In the genomic region with DNA sequence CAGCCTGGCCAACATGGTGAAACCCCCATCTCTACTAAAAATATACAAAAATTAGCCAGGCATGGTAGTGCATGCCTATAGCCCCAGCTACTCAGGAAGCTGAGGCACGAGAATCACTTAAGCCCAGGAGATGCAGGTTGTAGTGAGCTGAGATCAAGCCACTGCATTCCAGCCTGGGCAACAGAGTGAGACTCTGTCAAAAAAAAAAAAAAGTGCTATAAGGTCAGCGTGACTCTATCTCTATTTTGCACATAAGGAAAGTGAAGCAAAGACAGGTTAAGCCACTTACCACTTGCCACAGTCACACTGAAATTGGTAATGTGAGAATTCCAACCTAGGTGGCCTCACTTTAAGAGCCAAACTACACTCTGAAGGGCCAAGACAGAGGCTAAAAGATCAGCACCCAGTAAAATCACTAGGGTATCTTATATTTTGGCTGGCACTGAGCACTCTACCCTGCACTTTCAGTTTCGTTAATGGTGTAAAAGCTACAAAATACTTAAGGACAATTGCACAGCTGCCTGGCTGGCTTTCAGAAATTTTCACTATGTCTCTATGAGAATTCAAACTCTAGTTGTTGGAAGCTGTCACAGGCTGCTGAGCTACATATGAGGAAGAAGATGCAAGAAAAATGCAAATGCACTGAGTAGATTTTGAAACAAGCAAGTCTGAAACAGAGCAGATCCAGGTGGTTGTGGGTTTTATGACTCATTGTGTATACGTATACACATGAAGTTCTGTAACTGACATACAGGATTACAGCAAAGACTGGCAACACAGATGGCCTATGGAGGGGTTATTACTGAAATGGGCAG, we compare ENCODE assay signal across 8 cellular contexts. TPM values are rescaled to one million over a fixed set of nuclear protein-coding genes. Genes with fewer than 3 reads are reported as not detected.
DNase-seq lines count a peak whose midpoint lies in the region; ATAC-seq and TF ChIP-seq lines count a peak whose summit lies in the region.

No MANE protein-coding gene starts in this region.

- H3K4me1 ChIP-seq in fibroblast of lung (ENCODE audit: control insufficient read depth, extremely low read depth, insufficient read depth, low read length) (peaks cover 12% of the 10 kb centered on the region), esophagus muscularis mucosa (peaks cover 0 to 23% (median 9%) of the 10 kb centered on the region in 4 donors)

- H3K9me3 ChIP-seq in fibroblast of lung (ENCODE audit: control insufficient read depth, insufficient read depth, low read depth, low read length) (no peaks in the 10 kb centered on the region), esophagus muscularis mucosa (no peaks in the 10 kb centered on the region)

- no peaks in the 10 kb centered on the region for H3K79me2 ChIP-seq in fibroblast of lung (ENCODE audit: control insufficient read depth, insufficient read depth, low read length)

- WGBS in esophagus muscularis mucosa = 51% methylated on average over 4 of the region's 4 CpGs

- TF ChIP-seq EP300 in esophagus muscularis mucosa (IDR thresholded peaks at IDR 0.05) = no peak

- TF ChIP-seq CTCF in fibroblast of lung (conservative IDR thresholded peaks at IDR 0.05 in 1 of 2, IDR thresholded peaks at IDR 0.05 in 1 of 2; ENCODE audit: low read depth in 1 of 2, low read length in 2 of 2) = no peak
- TF ChIP-seq CTCF in esophagus muscularis mucosa (IDR thresholded peaks at IDR 0.05) = no peak

- no peak overlapping the region for H3K9ac ChIP-seq in fibroblast of lung (ENCODE audit: insufficient read depth, low read length)

- H3K27ac ChIP-seq in fibroblast of lung (ENCODE audit: insufficient read depth, low read length) (no peak overlapping the region), esophagus muscularis mucosa (replicated peaks in 1 of 4) (peak overlapping the region in 1 of 4 donors; percentile 11)

- DNase-seq in EL = peak; percentile 40
- peak; percentile 88 to 90 for DNase-seq in fibroblast of lung (ENCODE audit: low read depth in 2 of 2)
- DNase-seq in esophagus muscularis mucosa (ENCODE audit: extremely low spot score) = no peak
- no peak for DNase-seq in cerebellar nuclear complex (lab: John Stamatoyannopoulos, UW)

- peak overlapping the region; percentile 72 for H3K4me3 Mint-ChIP-seq in T-helper 1 cell treated with Interleukin-12 subunit alpha and Interleukin-12 subunit beta and Interleukin-4 antibody, amounts not matched to agents 30 μg/mL and 1 μg/mL, for 36 hours
- H3K4me3 Mint-ChIP-seq in stimulated activated memory B cell treated with anti-CD40 and anti-IgM and Interleukin-4, amounts not matched to agents 10 μg/mL and 1 μg/mL and 100 μg/mL, for 72 hours = peak overlapping the region; percentile 8

- H3K36me3 Mint-ChIP-seq in T-helper 1 cell treated with Interleukin-12 subunit alpha and Interleukin-12 subunit beta and Interleukin-4 antibody, amounts not matched to agents 30 μg/mL and 1 μg/mL, for 36 hours (ENCODE audit: low read depth) = peaks cover 4% of the 10 kb centered on the region
- no peaks in the 10 kb centered on the region for H3K36me3 Mint-ChIP-seq in stimulated activated memory B cell treated with anti-CD40 and anti-IgM and Interleukin-4, amounts not matched to agents 10 μg/mL and 1 μg/mL and 100 μg/mL, for 72 hours

- H3K4me1 Mint-ChIP-seq in T-helper 1 cell treated with Interleukin-12 subunit alpha and Interleukin-12 subunit beta and Interleukin-4 antibody, amounts not matched to agents 30 μg/mL and 1 μg/mL, for 36 hours (ENCODE audit: low read depth) = peaks cover 38% of the 10 kb centered on the region
- H3K4me1 Mint-ChIP-seq in stimulated activated memory B cell treated with anti-CD40 and anti-IgM and Interleukin-4, amounts not matched to agents 10 μg/mL and 1 μg/mL and 100 μg/mL, for 72 hours = peaks cover 39% of the 10 kb centered on the region

- H3K4me3 ChIP-seq in fibroblast of lung (replicated peaks in 1 of 4; ENCODE audit: control extremely low read depth in 1 of 4, insufficient read depth in 1 of 4, low read depth in 3 of 4, low read length in 4 of 4) = peak overlapping the region; percentile 5 to 25 (median 16)
- H3K4me3 ChIP-seq in esophagus muscularis mucosa = no peak overlapping the region

- peak overlapping the region; percentile 83 for H3K4me2 ChIP-seq in fibroblast of lung (ENCODE audit: extremely low read depth, insufficient read depth, low read length)

- H3K27me3 Mint-ChIP-seq in T-helper 1 cell treated with Interleukin-12 subunit alpha and Interleukin-12 subunit beta and Interleukin-4 antibody, amounts not matched to agents 30 μg/mL and 1 μg/mL, for 36 hours (ENCODE audit: low read depth) = no peaks in the 10 kb centered on the region
- H3K27me3 Mint-ChIP-seq in stimulated activated memory B cell treated with anti-CD40 and anti-IgM and Interleukin-4, amounts not matched to agents 10 μg/mL and 1 μg/mL and 100 μg/mL, for 72 hours = no peaks in the 10 kb centered on the region

- no peak overlapping the region for H2AFZ ChIP-seq in fibroblast of lung (ENCODE audit: low read length)

- H3K36me3 ChIP-seq in fibroblast of lung (ENCODE audit: control insufficient read depth, insufficient read depth, low read length) (no peaks in the 10 kb centered on the region), esophagus muscularis mucosa (no peaks in the 10 kb centered on the region)

- no peak for TF ChIP-seq POLR2A in esophagus muscularis mucosa (IDR thresholded peaks at IDR 0.05; ENCODE audit: low read depth)

- ATAC-seq in GM19463 (IDR thresholded peaks at IDR 0.05; ENCODE audit: unreplicated experiment) = peak; percentile 90
- ATAC-seq in HG03469 (IDR thresholded peaks at IDR 0.05; ENCODE audit: unreplicated experiment) = peak; percentile 96
- peak; percentile 97 for ATAC-seq in stimulated activated memory B cell treated with anti-CD40 and anti-IgM and Interleukin-4, amounts not matched to agents 10 μg/mL and 1 μg/mL and 100 μg/mL, for 72 hours

- H3K9me3 Mint-ChIP-seq in T-helper 1 cell treated with Interleukin-12 subunit alpha and Interleukin-12 subunit beta and Interleukin-4 antibody, amounts not matched to agents 30 μg/mL and 1 μg/mL, for 36 hours = no peaks in the 10 kb centered on the region
- no peaks in the 10 kb centered on the region for H3K9me3 Mint-ChIP-seq in stimulated activated memory B cell treated with anti-CD40 and anti-IgM and Interleukin-4, amounts not matched to agents 10 μg/mL and 1 μg/mL and 100 μg/mL, for 72 hours

- H4K20me1 ChIP-seq in fibroblast of lung (ENCODE audit: control insufficient read depth, extremely low read depth, insufficient read depth, low read length) = no peaks in the 10 kb centered on the region

- H3K27me3 ChIP-seq in fibroblast of lung (ENCODE audit: control insufficient read depth, insufficient read depth, low read length) (no peaks in the 10 kb centered on the region), esophagus muscularis mucosa (no peaks in the 10 kb centered on the region)

- intact Hi-C loops in esophagus muscularis mucosa (cut with DNase I) = no loop called here

- peak overlapping the region; percentile 92 for H3K27ac Mint-ChIP-seq in T-helper 1 cell treated with Interleukin-12 subunit alpha and Interleukin-12 subunit beta and Interleukin-4 antibody, amounts not matched to agents 30 μg/mL and 1 μg/mL, for 36 hours
- peak overlapping the region; percentile 81 for H3K27ac Mint-ChIP-seq in stimulated activated memory B cell treated with anti-CD40 and anti-IgM and Interleukin-4, amounts not matched to agents 10 μg/mL and 1 μg/mL and 100 μg/mL, for 72 hours

RNA-seq across cellular contexts. Expression of gene TRANK1, which starts 32.7 kb away (rescaled TPM):
- 20.3 and 28.6 TPM in 2 replicates for total RNA-seq in fibroblast of lung
- polyA plus RNA-seq in fibroblast of lung = 6.7 and 9.1 TPM in 2 replicates
- polyA plus RNA-seq in fibroblast of lung (2012) = 3.9 and 9.7 TPM in 2 replicates
- polyA minus RNA-seq in fibroblast of lung (ENCODE audit: low replicate concordance) = 23.7 and 41.1 TPM in 2 replicates
- total RNA-seq in esophagus muscularis mucosa = 1 to 10 TPM; 7.3 to 9.6 (median 8.2) TPM

Comparison
In these comparisons a context has a peak if more than half of its experiments do, and no peak if none do; other contexts are left out.
1. DNase-seq: peak in EL (single experiment) and fibroblast of lung (2 of 2); none in esophagus muscularis mucosa (single experiment) and cerebellar nuclear complex (0 of 2).
2. H3K4me3 ChIP-seq: peak in fibroblast of lung (4 of 4); none in esophagus muscularis mucosa (0 of 4).
3. Peak in every context shown above with its lines, with median percentiles within 50 percentile points of each other: ATAC-seq.